In the genomic region with DNA sequence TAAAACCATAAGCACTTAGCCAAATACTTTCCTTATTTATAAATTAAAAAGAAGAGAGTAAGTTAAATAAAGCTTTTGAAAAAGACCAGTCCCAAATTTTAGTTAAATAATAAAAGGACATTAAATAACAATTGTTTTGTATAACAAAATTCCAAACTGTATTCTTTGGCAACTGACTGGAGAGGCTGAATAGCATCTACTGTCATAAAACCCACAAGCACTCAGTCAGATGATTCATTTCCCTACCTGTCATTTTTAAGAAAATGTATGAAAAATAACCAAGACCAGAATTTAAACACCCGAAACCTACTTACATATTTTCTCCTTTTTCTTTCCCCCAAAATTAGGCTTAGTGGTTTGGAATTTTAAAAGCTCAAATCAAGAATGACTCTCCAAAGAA, we compare ENCODE assay signal across 2 cellular contexts.
TF ChIP-seq lines count a peak whose summit lies in the region.

No MANE protein-coding gene starts in this region.

TF ChIP-seq in A549, 52 proteins besides CTCF, POLR2A, EP300 and RAD21:
- TF ChIP-seq, protein P1, sequence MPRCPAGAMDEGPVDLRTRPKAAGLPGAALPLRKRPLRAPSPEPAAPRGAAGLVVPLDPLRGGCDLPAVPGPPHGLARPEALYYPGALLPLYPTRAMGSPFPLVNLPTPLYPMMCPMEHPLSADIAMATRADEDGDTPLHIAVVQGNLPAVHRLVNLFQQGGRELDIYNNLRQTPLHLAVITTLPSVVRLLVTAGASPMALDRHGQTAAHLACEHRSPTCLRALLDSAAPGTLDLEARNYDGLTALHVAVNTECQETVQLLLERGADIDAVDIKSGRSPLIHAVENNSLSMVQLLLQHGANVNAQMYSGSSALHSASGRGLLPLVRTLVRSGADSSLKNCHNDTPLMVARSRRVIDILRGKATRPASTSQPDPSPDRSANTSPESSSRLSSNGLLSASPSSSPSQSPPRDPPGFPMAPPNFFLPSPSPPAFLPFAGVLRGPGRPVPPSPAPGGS (IDR thresholded peaks at IDR 0.05) = no peak
- TF ChIP-seq POLR2AphosphoS2 (conservative IDR thresholded peaks at IDR 0.05; ENCODE audit: low read length) (no peak), TP53 (CRISPR knock-in tag; IDR thresholded peaks at IDR 0.05) (no peak), JUN (IDR thresholded peaks at IDR 0.05) (no peak), EHF (CRISPR knock-in tag; IDR thresholded peaks at IDR 0.05) (no peak), RFX5 (IDR thresholded peaks at IDR 0.05) (no peak), MYC (IDR thresholded peaks at IDR 0.05; ENCODE audit: borderline replicate concordance, low read length) (no peak), ZNF302 (CRISPR knock-in tag; IDR thresholded peaks at IDR 0.05) (no peak), TFCP2L1 (CRISPR knock-in tag; IDR thresholded peaks at IDR 0.05) (no peak), SREBF2 (IDR thresholded peaks at IDR 0.05) (no peak), FOSL2 (IDR thresholded peaks at IDR 0.05) (no peak), FOSL2 (CRISPR knock-in tag; IDR thresholded peaks at IDR 0.05) (no peak), ZC3H11A (IDR thresholded peaks at IDR 0.05) (no peak)
- TF ChIP-seq, protein P2, sequence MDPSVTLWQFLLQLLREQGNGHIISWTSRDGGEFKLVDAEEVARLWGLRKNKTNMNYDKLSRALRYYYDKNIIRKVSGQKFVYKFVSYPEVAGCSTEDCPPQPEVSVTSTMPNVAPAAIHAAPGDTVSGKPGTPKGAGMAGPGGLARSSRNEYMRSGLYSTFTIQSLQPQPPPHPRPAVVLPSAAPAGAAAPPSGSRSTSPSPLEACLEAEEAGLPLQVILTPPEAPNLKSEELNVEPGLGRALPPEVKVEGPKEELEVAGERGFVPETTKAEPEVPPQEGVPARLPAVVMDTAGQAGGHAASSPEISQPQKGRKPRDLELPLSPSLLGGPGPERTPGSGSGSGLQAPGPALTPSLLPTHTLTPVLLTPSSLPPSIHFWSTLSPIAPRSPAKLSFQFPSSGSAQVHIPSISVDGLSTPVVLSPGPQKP (IDR thresholded peaks at IDR 0.05; ENCODE audit: low read depth, low read length) = no peak
- TF ChIP-seq, protein P3, sequence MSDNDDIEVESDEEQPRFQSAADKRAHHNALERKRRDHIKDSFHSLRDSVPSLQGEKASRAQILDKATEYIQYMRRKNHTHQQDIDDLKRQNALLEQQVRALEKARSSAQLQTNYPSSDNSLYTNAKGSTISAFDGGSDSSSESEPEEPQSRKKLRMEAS (IDR thresholded peaks at IDR 0.05) = no peak
TF ChIP-seq in A549: peak in this region for 0.

TF ChIP-seq in HCT116, 20 proteins besides CTCF, POLR2A, EP300 and RAD21:
- TF ChIP-seq SP1 (IDR thresholded peaks at IDR 0.05; ENCODE audit: low read depth) (no peak), FOSL1 (IDR thresholded peaks at IDR 0.05; ENCODE audit: low read depth) (no peak), ZBTB33 (IDR thresholded peaks at IDR 0.05; ENCODE audit: extremely low read depth, insufficient replicate concordance, low read length) (no peak), EZH2 (IDR thresholded peaks at IDR 0.05) (no peak), YY1 (IDR thresholded peaks at IDR 0.05; ENCODE audit: extremely low read depth, insufficient replicate concordance, low read depth, low read length) (no peak), EGR1 (IDR thresholded peaks at IDR 0.05; ENCODE audit: low read depth) (no peak), POLR2AphosphoS5 (IDR thresholded peaks at IDR 0.05; ENCODE audit: low read depth, low read length) (no peak), SRF (IDR thresholded peaks at IDR 0.05; ENCODE audit: low read depth) (no peak), ELF1 (IDR thresholded peaks at IDR 0.05; ENCODE audit: borderline replicate concordance, low read depth) (no peak), CEBPB (IDR thresholded peaks at IDR 0.05; ENCODE audit: low read depth) (no peak), ZFX (IDR thresholded peaks at IDR 0.05) (no peak), TCF7L2 (IDR thresholded peaks at IDR 0.05; ENCODE audit: borderline replicate concordance, extremely low read depth, insufficient read depth, insufficient read length) (no peak), SIN3A (IDR thresholded peaks at IDR 0.05; ENCODE audit: low read depth) (no peak), EZH2phosphoT487 (IDR thresholded peaks at IDR 0.05; ENCODE audit: borderline replicate concordance) (no peak), ZNF274 (IDR thresholded peaks at IDR 0.05; ENCODE audit: low read depth, low read length) (no peak), CBX3 (IDR thresholded peaks at IDR 0.05; ENCODE audit: low read depth) (no peak)
- TF ChIP-seq, protein P4, sequence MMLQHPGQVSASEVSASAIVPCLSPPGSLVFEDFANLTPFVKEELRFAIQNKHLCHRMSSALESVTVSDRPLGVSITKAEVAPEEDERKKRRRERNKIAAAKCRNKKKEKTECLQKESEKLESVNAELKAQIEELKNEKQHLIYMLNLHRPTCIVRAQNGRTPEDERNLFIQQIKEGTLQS (IDR thresholded peaks at IDR 0.05) = no peak
- TF ChIP-seq, protein P3 (IDR thresholded peaks at IDR 0.05) = no peak
- TF ChIP-seq, protein P5, sequence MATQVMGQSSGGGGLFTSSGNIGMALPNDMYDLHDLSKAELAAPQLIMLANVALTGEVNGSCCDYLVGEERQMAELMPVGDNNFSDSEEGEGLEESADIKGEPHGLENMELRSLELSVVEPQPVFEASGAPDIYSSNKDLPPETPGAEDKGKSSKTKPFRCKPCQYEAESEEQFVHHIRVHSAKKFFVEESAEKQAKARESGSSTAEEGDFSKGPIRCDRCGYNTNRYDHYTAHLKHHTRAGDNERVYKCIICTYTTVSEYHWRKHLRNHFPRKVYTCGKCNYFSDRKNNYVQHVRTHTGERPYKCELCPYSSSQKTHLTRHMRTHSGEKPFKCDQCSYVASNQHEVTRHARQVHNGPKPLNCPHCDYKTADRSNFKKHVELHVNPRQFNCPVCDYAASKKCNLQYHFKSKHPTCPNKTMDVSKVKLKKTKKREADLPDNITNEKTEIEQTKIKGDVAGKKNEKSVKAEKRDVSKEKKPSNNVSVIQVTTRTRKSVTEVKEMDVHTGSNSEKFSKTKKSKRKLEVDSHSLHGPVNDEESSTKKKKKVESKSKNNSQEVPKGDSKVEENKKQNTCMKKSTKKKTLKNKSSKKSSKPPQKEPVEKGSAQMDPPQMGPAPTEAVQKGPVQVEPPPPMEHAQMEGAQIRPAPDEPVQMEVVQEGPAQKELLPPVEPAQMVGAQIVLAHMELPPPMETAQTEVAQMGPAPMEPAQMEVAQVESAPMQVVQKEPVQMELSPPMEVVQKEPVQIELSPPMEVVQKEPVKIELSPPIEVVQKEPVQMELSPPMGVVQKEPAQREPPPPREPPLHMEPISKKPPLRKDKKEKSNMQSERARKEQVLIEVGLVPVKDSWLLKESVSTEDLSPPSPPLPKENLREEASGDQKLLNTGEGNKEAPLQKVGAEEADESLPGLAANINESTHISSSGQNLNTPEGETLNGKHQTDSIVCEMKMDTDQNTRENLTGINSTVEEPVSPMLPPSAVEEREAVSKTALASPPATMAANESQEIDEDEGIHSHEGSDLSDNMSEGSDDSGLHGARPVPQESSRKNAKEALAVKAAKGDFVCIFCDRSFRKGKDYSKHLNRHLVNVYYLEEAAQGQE (IDR thresholded peaks at IDR 0.05; ENCODE audit: low read depth) = no peak
TF ChIP-seq in HCT116: peak in this region for 0.
